ENCODE assay signal across 1 cellular context in the genomic region with DNA sequence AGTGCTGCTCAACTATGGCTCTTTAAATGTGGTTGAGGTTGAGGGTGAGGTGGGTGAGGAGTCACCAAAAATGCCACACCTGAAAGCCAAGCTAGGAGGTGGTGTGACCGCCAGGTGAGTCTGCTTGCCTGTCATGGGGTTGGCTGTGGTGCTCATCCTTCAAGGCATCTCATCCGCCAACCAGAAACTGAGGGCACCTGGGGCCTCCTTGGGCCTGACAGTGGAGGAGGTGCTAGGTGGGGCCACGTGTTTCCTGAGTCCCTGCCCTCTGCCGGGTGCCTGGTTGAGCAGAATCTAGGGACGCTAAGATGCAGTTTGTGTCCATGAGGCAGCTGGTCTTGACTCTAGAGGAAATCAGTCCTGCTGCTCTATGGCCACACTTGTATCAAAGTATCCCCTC.
TF ChIP-seq lines count a peak whose summit lies in the region.

No MANE protein-coding gene starts in this region.

TF ChIP-seq in GM12878, 131 proteins besides CTCF, POLR2A, EP300 and RAD21:
- TF ChIP-seq SMAD5 (IDR thresholded peaks at IDR 0.05; ENCODE audit: low read depth) (no peak), SMAD1 (IDR thresholded peaks at IDR 0.05; ENCODE audit: low read depth, partially characterized antibody) (no peak), BCL11A (IDR thresholded peaks at IDR 0.05; ENCODE audit: low read depth, low read length) (no peak), TCF12 (IDR thresholded peaks at IDR 0.05; ENCODE audit: low read depth, low read length) (no peak), STAT1 (conservative IDR thresholded peaks at IDR 0.05) (no peak), POU2F2 (IDR thresholded peaks at IDR 0.05; ENCODE audit: borderline replicate concordance, low read depth, low read length) (no peak), SMC3 (IDR thresholded peaks at IDR 0.05; ENCODE audit: borderline replicate concordance, low read length) (no peak), SREBF1 (IDR thresholded peaks at IDR 0.05; ENCODE audit: low read length) (no peak), SP1 (IDR thresholded peaks at IDR 0.05; ENCODE audit: low read depth, low read length) (no peak), EGR1 (IDR thresholded peaks at IDR 0.05; ENCODE audit: borderline replicate concordance in 1 of 2, low read depth in 2 of 2, low read length in 2 of 2) (no peak), ZNF384 (IDR thresholded peaks at IDR 0.05; ENCODE audit: borderline replicate concordance, low read depth, low read length) (no peak), IKZF2 (IDR thresholded peaks at IDR 0.05) (no peak), WRNIP1 (IDR thresholded peaks at IDR 0.05; ENCODE audit: borderline replicate concordance, low read depth, low read length) (no peak)
- TF ChIP-seq, protein P1, sequence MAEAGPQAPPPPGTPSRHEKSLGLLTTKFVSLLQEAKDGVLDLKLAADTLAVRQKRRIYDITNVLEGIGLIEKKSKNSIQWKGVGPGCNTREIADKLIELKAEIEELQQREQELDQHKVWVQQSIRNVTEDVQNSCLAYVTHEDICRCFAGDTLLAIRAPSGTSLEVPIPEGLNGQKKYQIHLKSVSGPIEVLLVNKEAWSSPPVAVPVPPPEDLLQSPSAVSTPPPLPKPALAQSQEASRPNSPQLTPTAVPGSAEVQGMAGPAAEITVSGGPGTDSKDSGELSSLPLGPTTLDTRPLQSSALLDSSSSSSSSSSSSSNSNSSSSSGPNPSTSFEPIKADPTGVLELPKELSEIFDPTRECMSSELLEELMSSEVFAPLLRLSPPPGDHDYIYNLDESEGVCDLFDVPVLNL (IDR thresholded peaks at IDR 0.05; ENCODE audit: low read depth, low read length): no peak
- TF ChIP-seq, protein P2, sequence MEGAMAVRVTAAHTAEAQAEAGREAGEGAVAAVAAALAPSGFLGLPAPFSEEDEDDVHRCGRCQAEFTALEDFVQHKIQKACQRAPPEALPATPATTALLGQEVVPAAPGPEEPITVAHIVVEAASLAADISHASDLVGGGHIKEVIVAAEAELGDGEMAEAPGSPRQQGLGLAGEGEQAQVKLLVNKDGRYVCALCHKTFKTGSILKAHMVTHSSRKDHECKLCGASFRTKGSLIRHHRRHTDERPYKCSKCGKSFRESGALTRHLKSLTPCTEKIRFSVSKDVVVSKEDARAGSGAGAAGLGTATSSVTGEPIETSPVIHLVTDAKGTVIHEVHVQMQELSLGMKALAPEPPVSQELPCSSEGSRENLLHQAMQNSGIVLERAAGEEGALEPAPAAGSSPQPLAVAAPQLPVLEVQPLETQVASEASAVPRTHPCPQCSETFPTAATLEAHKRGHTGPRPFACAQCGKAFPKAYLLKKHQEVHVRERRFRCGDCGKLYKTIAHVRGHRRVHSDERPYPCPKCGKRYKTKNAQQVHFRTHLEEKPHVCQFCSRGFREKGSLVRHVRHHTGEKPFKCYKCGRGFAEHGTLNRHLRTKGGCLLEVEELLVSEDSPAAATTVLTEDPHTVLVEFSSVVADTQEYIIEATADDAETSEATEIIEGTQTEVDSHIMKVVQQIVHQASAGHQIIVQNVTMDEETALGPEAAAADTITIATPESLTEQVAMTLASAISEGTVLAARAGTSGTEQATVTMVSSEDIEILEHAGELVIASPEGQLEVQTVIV (IDR thresholded peaks at IDR 0.05; ENCODE audit: borderline replicate concordance, partially characterized antibody): no peak
- TF ChIP-seq, protein P3, sequence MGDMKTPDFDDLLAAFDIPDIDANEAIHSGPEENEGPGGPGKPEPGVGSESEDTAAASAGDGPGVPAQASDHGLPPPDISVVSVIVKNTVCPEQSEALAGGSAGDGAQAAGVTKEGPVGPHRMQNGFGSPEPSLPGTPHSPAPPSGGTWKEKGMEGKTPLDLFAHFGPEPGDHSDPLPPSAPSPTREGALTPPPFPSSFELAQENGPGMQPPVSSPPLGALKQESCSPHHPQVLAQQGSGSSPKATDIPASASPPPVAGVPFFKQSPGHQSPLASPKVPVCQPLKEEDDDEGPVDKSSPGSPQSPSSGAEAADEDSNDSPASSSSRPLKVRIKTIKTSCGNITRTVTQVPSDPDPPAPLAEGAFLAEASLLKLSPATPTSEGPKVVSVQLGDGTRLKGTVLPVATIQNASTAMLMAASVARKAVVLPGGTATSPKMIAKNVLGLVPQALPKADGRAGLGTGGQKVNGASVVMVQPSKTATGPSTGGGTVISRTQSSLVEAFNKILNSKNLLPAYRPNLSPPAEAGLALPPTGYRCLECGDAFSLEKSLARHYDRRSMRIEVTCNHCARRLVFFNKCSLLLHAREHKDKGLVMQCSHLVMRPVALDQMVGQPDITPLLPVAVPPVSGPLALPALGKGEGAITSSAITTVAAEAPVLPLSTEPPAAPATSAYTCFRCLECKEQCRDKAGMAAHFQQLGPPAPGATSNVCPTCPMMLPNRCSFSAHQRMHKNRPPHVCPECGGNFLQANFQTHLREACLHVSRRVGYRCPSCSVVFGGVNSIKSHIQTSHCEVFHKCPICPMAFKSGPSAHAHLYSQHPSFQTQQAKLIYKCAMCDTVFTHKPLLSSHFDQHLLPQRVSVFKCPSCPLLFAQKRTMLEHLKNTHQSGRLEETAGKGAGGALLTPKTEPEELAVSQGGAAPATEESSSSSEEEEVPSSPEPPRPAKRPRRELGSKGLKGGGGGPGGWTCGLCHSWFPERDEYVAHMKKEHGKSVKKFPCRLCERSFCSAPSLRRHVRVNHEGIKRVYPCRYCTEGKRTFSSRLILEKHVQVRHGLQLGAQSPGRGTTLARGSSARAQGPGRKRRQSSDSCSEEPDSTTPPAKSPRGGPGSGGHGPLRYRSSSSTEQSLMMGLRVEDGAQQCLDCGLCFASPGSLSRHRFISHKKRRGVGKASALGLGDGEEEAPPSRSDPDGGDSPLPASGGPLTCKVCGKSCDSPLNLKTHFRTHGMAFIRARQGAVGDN (IDR thresholded peaks at IDR 0.05): no peak
